8 cellular contexts compared by ENCODE assay signal in the genomic region with DNA sequence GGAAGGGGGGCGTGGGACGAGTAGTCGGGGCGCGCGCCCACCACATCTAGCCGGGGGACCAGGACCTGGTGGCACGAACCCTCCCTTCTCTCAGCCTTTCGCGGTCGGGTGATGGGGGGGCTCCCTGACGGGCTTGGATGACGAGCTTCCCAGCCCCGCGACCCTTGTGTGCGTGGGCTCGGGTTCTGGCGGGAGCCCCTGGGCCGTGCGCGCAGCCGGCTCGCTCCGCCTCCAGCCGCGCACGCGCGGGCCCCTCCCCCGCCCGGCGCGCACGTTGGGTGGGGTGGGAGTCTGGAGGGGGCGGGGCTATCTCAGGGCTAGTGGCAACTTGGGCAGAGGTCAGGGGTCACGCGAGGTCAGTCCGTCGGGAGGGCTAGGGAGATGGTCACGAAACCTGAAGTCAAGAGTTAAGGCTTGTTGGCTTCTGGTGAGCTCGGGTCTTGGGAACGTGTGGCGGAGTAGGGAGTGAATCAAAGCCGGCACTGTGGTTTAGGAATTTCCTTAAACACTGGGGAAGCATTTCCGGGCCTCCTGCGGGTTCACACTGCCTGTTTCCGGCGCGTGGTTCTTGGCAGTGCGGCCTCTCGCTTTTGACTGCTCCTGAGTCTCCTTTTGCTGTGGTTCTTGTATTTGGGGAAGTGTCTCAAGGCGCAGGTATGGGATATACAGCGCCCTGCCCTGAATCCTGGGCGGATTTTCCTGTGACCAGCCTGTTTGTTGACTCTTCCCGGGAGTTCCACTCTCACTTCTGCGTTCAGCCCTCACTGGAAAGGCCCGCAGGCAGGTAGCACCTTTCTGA. TPM values are rescaled to one million over a fixed set of nuclear protein-coding genes. Genes with fewer than 3 reads are reported as not detected.
DNase-seq lines count a peak whose midpoint lies in the region; ATAC-seq and TF ChIP-seq lines count a peak whose summit lies in the region.

A gene (plus strand): TSS at position 356 of the 799 bp plus-strand sequence. CDS start 1,654 bp downstream, outside the sequence.

- no peak for TF ChIP-seq CTCF in coronary artery (IDR thresholded peaks at IDR 0.05)

- CTCF ChIA-PET in activated CD4-positive, alpha-beta T cell treated with anti-CD3 and anti-CD28 coated beads, Interleukin-2, amount 10 ng/mL, durations not matched to agents 7 days and 5 days (lab: Charles Lee), result no interaction called here

- H3K27me3 Mint-ChIP-seq in activated CD4-positive, alpha-beta T cell treated with anti-CD3 and anti-CD28 coated beads, Interleukin-2, amount 10 ng/mL, durations not matched to agents 7 days and 5 days, result no peaks in the 10 kb centered on the region

- H3K4me3 Mint-ChIP-seq in activated CD4-positive, alpha-beta T cell treated with anti-CD3 and anti-CD28 coated beads, Interleukin-2, amount 10 ng/mL, durations not matched to agents 7 days and 5 days, result peak within 1 kb of the TSS; percentile 93

- H3K4me3 ChIP-seq in coronary artery, result peak within 1 kb of the TSS; percentile 100

- peak within 1 kb of the TSS; percentile 100 for H3K27ac ChIP-seq in coronary artery

- DNase-seq in AML-193 (lab: John Stamatoyannopoulos, UW) (peak; percentile 80 to 85), NCI-H510A (lab: John Stamatoyannopoulos, UW) (peak; percentile 87), coronary artery (ENCODE audit: low spot score) (peak; percentile 92), left colon (peak; percentile 89 to 90)
- DNase-seq in activated CD4-positive, alpha-beta T cell treated with anti-CD3 and anti-CD28 coated beads, Interleukin-2, amount 10 ng/mL, durations not matched to agents 7 days and 5 days, result peak; percentile 88
- DNase-seq in stimulated activated CD4-positive, alpha-beta T cell treated with anti-CD3 and anti-CD28 coated beads, Interleukin-1b, Interleukin-23, amount 100 ng/mL, for 24 hours (ENCODE audit: low read depth in 4 of 4, low spot score in 1 of 4), result peak; percentile 66 to 90 (median 82)

- POLR2A ChIA-PET in activated CD4-positive, alpha-beta T cell treated with anti-CD3 and anti-CD28 coated beads, Interleukin-2, amount 10 ng/mL, durations not matched to agents 7 days and 5 days (lab: Charles Lee), result interaction anchor here (0.6 kb wide), 1 partner anchor 105 kb away, joined by 3 read pairs; no protein-coding TSS in a partner anchor

- H3K4me1 Mint-ChIP-seq in activated CD4-positive, alpha-beta T cell treated with anti-CD3 and anti-CD28 coated beads, Interleukin-2, amount 10 ng/mL, durations not matched to agents 7 days and 5 days, result peaks cover 41% of the 10 kb centered on the region

- H3K36me3 Mint-ChIP-seq in activated CD4-positive, alpha-beta T cell treated with anti-CD3 and anti-CD28 coated beads, Interleukin-2, amount 10 ng/mL, durations not matched to agents 7 days and 5 days (ENCODE audit: low read depth), result peaks cover 29% of the 10 kb centered on the region

- no peaks in the 10 kb centered on the region for H3K9me3 Mint-ChIP-seq in activated CD4-positive, alpha-beta T cell treated with anti-CD3 and anti-CD28 coated beads, Interleukin-2, amount 10 ng/mL, durations not matched to agents 7 days and 5 days

- intact Hi-C loops in left colon (cut with DNase I, micrococcal nuclease), result no loop called here

- peak within 1 kb of the TSS; percentile 99 for H3K27ac Mint-ChIP-seq in activated CD4-positive, alpha-beta T cell treated with anti-CD3 and anti-CD28 coated beads, Interleukin-2, amount 10 ng/mL, durations not matched to agents 7 days and 5 days

- peak; percentile 26 for ATAC-seq in GM19043 (IDR thresholded peaks at IDR 0.05; ENCODE audit: low read depth, unreplicated experiment)
- ATAC-seq in HG03378 (IDR thresholded peaks at IDR 0.05; ENCODE audit: unreplicated experiment), result peak; percentile 26
- peak; percentile 72 for ATAC-seq in left colon

RNA-seq across cellular contexts. Expression of the gene that starts here (rescaled TPM):
- 10 to 100 TPM; 81.7 to 86.1 TPM for total RNA-seq in activated CD4-positive, alpha-beta T cell treated with anti-CD3 and anti-CD28 coated beads, Interleukin-2, amount 10 ng/mL, durations not matched to agents 7 days and 5 days
- total RNA-seq in left colon, result 10 to 100 TPM; 60.6 to 68.3 TPM

Comparison
In these comparisons a context has a peak if more than half of its experiments do, and no peak if none do; other contexts are left out.
1. Peak in every context shown above with its lines: DNase-seq, ATAC-seq, H3K4me3 ChIP-seq and H3K27ac ChIP-seq.